26 cellular contexts compared by ENCODE assay signal in genomic region chr18:41227993-41228392, GRCh38.
"Had no signal": no experiment of that assay in that cellular context is flagged by ENCODE, and none has a peak within 500 bp of the region (broad histone marks: within the 10 kb centered on the region; RNA-seq: fewer than 3 reads in every experiment).

No MANE protein-coding gene starts in this region.

- H3K27me3 Mint-ChIP-seq: activated CD8-positive, alpha-beta T cell treated with anti-CD3 and anti-CD28 coated beads for 36 hours; activated naive CD8-positive, alpha-beta T cell treated with anti-CD3 and anti-CD28 coated beads, Interleukin-2, amount 10 ng/mL, durations not matched to agents 7 days and 5 days had no signal

- H3K36me3 ChIP-seq: adrenal gland, breast epithelium, SJSA1 had no signal

- H3K36me3 Mint-ChIP-seq: activated naive CD8-positive, alpha-beta T cell treated with anti-CD3 and anti-CD28 coated beads, Interleukin-2, amount 10 ng/mL, durations not matched to agents 7 days and 5 days had no signal

- FAIRE-seq: RCC 7860 had no signal

- H3K27ac ChIP-seq: adrenal gland, breast epithelium, SJSA1 had no signal

- H3K4me3 Mint-ChIP-seq: activated CD8-positive, alpha-beta T cell treated with anti-CD3 and anti-CD28 coated beads for 36 hours; activated naive CD8-positive, alpha-beta T cell treated with anti-CD3 and anti-CD28 coated beads, Interleukin-2, amount 10 ng/mL, durations not matched to agents 7 days and 5 days; activated T-cell treated with anti-CD3 and anti-CD28 coated beads, Interleukin-2, amount 50 U/mL, for 72 hours had no signal

- H3K27me3 ChIP-seq: adrenal gland, breast epithelium, SJSA1 had no signal

- H3K4me3 ChIP-seq: adrenal gland, breast epithelium, SJSA1 had no signal

- H3K27ac Mint-ChIP-seq: activated CD8-positive, alpha-beta T cell treated with anti-CD3 and anti-CD28 coated beads for 36 hours; activated naive CD8-positive, alpha-beta T cell treated with anti-CD3 and anti-CD28 coated beads, Interleukin-2, amount 10 ng/mL, durations not matched to agents 7 days and 5 days; activated T-cell treated with anti-CD3 and anti-CD28 coated beads, Interleukin-2, amount 50 U/mL, for 72 hours; activated T-helper 2 cell treated with anti-CD3 and anti-CD28 coated beads, Interferon-gamma antibody, Interleukin-2, Interleukin-4, amounts not matched to agents 10 μg/mL and 5 μg/mL and 100 μg/mL, durations not matched to agents 14 hours and 24 hours and 36 hours had no signal

- H3K4me1 Mint-ChIP-seq: activated naive CD8-positive, alpha-beta T cell treated with anti-CD3 and anti-CD28 coated beads, Interleukin-2, amount 10 ng/mL, durations not matched to agents 7 days and 5 days had no signal

- H3K9me3 ChIP-seq: adrenal gland, breast epithelium, SJSA1 had no signal

- ATAC-seq: activated CD4-positive, CD25-positive, alpha-beta regulatory T cell treated with anti-CD3 and anti-CD28 coated beads, Interleukin-2, amount 50 U/mL, for 24 hours; activated CD8-positive, alpha-beta T cell treated with anti-CD3 and anti-CD28 coated beads for 36 hours; activated T-cell treated with anti-CD3 and anti-CD28 coated beads, Interleukin-2, amount 50 U/mL, for 72 hours; SK-N-SH treated with all-trans-retinoic acid at 6 μM for 48 hours had no signal

- H3K4me1 ChIP-seq: adrenal gland, breast epithelium, SJSA1 had no signal

- DNase-seq: activated CD4-positive, alpha-beta T cell treated with anti-CD3 and anti-CD28 coated beads for 4 hours; activated CD8-positive, alpha-beta memory T cell treated with anti-CD3 and anti-CD28 coated beads, Interleukin-2, amount 50 U/mL, for 4 hours; activated CD8-positive, alpha-beta T cell treated with anti-CD3 and anti-CD28 coated beads for 36 hours; activated naive CD4-positive, alpha-beta T cell treated with anti-CD3 and anti-CD28 coated beads, Interleukin-2, amount 50 U/mL, for 16 hours; activated naive CD8-positive, alpha-beta T cell treated with anti-CD3 and anti-CD28 coated beads, Interleukin-2, amount 10 ng/mL, durations not matched to agents 7 days and 5 days; activated T-cell treated with anti-CD3 and anti-CD28 coated beads, Interleukin-2, amount 50 U/mL, for 72 hours; adrenal gland; aorta; central memory CD4-positive, alpha-beta T cell; Kasumi-1; NCI-H1092; NCI-H1417; NCI-H1930; NCI-H2171 treated with DMSO at 0.1 percent for 48 hours; NCI-H226; NCI-H510A treated with DMSO at 0.1 percent for 48 hours; NK-92 treated with Interleukin-12 subunit alpha and Interleukin-12 subunit beta, amount 100 ng/mL, for 24 hours; OCI-M1; SHP77; SW 1271 had no signal
